Comparison of ENCODE assay signal across 21 cellular contexts in genomic region chr1:12451560-12451900, GRCh38.
DNase-seq lines count a peak whose midpoint lies in the region; ATAC-seq and TF ChIP-seq lines count a peak whose summit lies in the region.
"Had no signal": no experiment of that assay in that cellular context is flagged by ENCODE, and none has a peak within 500 bp of the region (broad histone marks: within the 10 kb centered on the region; RNA-seq: fewer than 3 reads in every experiment).

No MANE protein-coding gene starts in this region.

- no peaks in the 10 kb centered on the region for H3K9me3 Mint-ChIP-seq in activated naive CD4-positive, alpha-beta T cell treated with anti-CD3 and anti-CD28 coated beads, Interleukin-2, amount 50 U/mL, for 24 hours
- H3K9me3 Mint-ChIP-seq in osteocyte (ENCODE audit: unreplicated experiment) = no peaks in the 10 kb centered on the region
- no peaks in the 10 kb centered on the region for H3K9me3 Mint-ChIP-seq in CD14-positive monocyte
- H3K9me3 Mint-ChIP-seq: H9; nephron progenitor cell; stimulated activated effector memory CD8-positive, alpha-beta T cell treated with anti-CD3 and anti-CD28 coated beads, Interleukin-12 subunit alpha, Interleukin-12 subunit beta, amount 100 ng/mL, for 72 hours had no signal

- intact Hi-C loops in CD14-positive monocyte (cut with micrococcal nuclease) = no loop called here

- H3K27ac Mint-ChIP-seq in activated naive CD4-positive, alpha-beta T cell treated with anti-CD3 and anti-CD28 coated beads, Interleukin-2, amount 50 U/mL, for 24 hours = peak overlapping the region; percentile 30
- H3K27ac Mint-ChIP-seq in osteocyte (ENCODE audit: unreplicated experiment) = peak overlapping the region; percentile 66
- H3K27ac Mint-ChIP-seq in CD14-positive monocyte = no peak overlapping the region
- H3K27ac Mint-ChIP-seq: H9 had no signal

- H3K36me3 ChIP-seq in upper lobe of left lung (peaks cover 0 to under 1% (median 0%) of the 10 kb centered on the region in 4 donors), SJCRH30 (0 out of 2 replicates have a peak, but pooled peaks cover 5% of the 10 kb centered on the region)

- peak overlapping the region; percentile 25 for H3K27ac ChIP-seq in cingulate gyrus (ENCODE audit: low read depth, low read length)
- H3K27ac ChIP-seq in upper lobe of left lung = peak overlapping the region; percentile 72 to 86 (median 76)
- H3K27ac ChIP-seq in SJCRH30 = no peak overlapping the region
- H3K27ac ChIP-seq: BLaER1 treated with 17β-estradiol and CSF1 and Interleukin-3, amounts not matched to agents 10 nM and 100 nM had no signal

- H3K4me1 Mint-ChIP-seq in activated naive CD4-positive, alpha-beta T cell treated with anti-CD3 and anti-CD28 coated beads, Interleukin-2, amount 50 U/mL, for 24 hours = peaks cover 96% of the 10 kb centered on the region
- H3K4me1 Mint-ChIP-seq in osteocyte (ENCODE audit: unreplicated experiment) (peaks cover 90% of the 10 kb centered on the region), CD14-positive monocyte (peaks cover 11% of the 10 kb centered on the region)

- no peaks in the 10 kb centered on the region for H3K27me3 ChIP-seq in upper lobe of left lung
- H3K27me3 ChIP-seq in SJCRH30 = no peaks in the 10 kb centered on the region
- H3K27me3 ChIP-seq: BLaER1 treated with 17β-estradiol and CSF1 and Interleukin-3, amounts not matched to agents 10 nM and 100 nM had no signal

- ATAC-seq in upper lobe of left lung (ENCODE audit: low FRiP score in 2 of 2) = no peak
- ATAC-seq: A549; activated naive CD4-positive, alpha-beta T cell treated with anti-CD3 and anti-CD28 coated beads, Interleukin-2, amount 50 U/mL, for 72 hours; esophagus mucosa; stimulated activated effector memory CD8-positive, alpha-beta T cell treated with anti-CD3 and anti-CD28 coated beads, Interleukin-12 subunit alpha, Interleukin-12 subunit beta, amount 100 ng/mL, for 72 hours had no signal

- 70 to 89% methylated on average over 3 of the region's 3 CpGs for WGBS in upper lobe of left lung, 2 donors

- no peaks in the 10 kb centered on the region for H3K9me3 ChIP-seq in upper lobe of left lung
- H3K9me3 ChIP-seq in SJCRH30 (replicated peaks) = no peaks in the 10 kb centered on the region
- H3K9me3 ChIP-seq: A549 had no signal

- H3K4me1 ChIP-seq in upper lobe of left lung = peaks cover 81 to 88% (median 86%) of the 10 kb centered on the region in 4 donors
- peaks cover 39% of the 10 kb centered on the region for H3K4me1 ChIP-seq in SJCRH30

- DNase-seq in activated naive CD4-positive, alpha-beta T cell (lab: John Stamatoyannopoulos, UW) = no peak
- DNase-seq in osteocyte (ENCODE audit: extremely low spot score, unreplicated experiment) (no peak), upper lobe of left lung (no peak), CD14-positive monocyte (ENCODE audit: low spot score) (no peak), SJCRH30 (no peak), pons (ENCODE audit: low spot score) (no peak)
- DNase-seq: activated CD4-positive, alpha-beta T cell treated with anti-CD3 and anti-CD28 coated beads, Interleukin-2, amount 50 U/mL, for 1 hour; DMS 273 treated with DMSO at 0.1 percent for 48 hours; GF-D8; H9; MV-4-11; NCI-H187; nephron progenitor cell; RPMI8226 had no signal

- TF ChIP-seq POLR2A in upper lobe of left lung (IDR thresholded peaks at IDR 0.05) = no peak

- no peaks in the 10 kb centered on the region for H3K27me3 Mint-ChIP-seq in activated naive CD4-positive, alpha-beta T cell treated with anti-CD3 and anti-CD28 coated beads, Interleukin-2, amount 50 U/mL, for 24 hours
- H3K27me3 Mint-ChIP-seq in osteocyte (ENCODE audit: unreplicated experiment) (no peaks in the 10 kb centered on the region), CD14-positive monocyte (ENCODE audit: low read depth in 3 of 3) (peaks cover 0 to 4% (median 0%) of the 10 kb centered on the region in 3 donors)

- peaks cover 7% of the 10 kb centered on the region for H3K36me3 Mint-ChIP-seq in activated naive CD4-positive, alpha-beta T cell treated with anti-CD3 and anti-CD28 coated beads, Interleukin-2, amount 50 U/mL, for 24 hours
- peaks cover 11% of the 10 kb centered on the region for H3K36me3 Mint-ChIP-seq in osteocyte (ENCODE audit: unreplicated experiment)
- peaks cover 46 to 48% of the 10 kb centered on the region in 2 donors for H3K36me3 Mint-ChIP-seq in CD14-positive monocyte

- no peak overlapping the region for H3K4me3 Mint-ChIP-seq in activated naive CD4-positive, alpha-beta T cell treated with anti-CD3 and anti-CD28 coated beads, Interleukin-2, amount 50 U/mL, for 24 hours
- H3K4me3 Mint-ChIP-seq in osteocyte (ENCODE audit: unreplicated experiment) = no peak overlapping the region
- no peak overlapping the region for H3K4me3 Mint-ChIP-seq in CD14-positive monocyte
- H3K4me3 Mint-ChIP-seq: H9; nephron progenitor cell; stimulated activated effector memory CD8-positive, alpha-beta T cell treated with anti-CD3 and anti-CD28 coated beads, Interleukin-12 subunit alpha, Interleukin-12 subunit beta, amount 100 ng/mL, for 72 hours had no signal

- no peak for TF ChIP-seq EP300 in upper lobe of left lung (IDR thresholded peaks at IDR 0.05)

- TF ChIP-seq CTCF in osteocyte (IDR thresholded peaks at IDR 0.05) = no peak
- TF ChIP-seq CTCF in upper lobe of left lung (IDR thresholded peaks at IDR 0.05) = no peak
- TF ChIP-seq CTCF in CD14-positive monocyte (IDR thresholded peaks at IDR 0.05) = no peak

- H3K4me3 ChIP-seq in upper lobe of left lung (no peak overlapping the region), SJCRH30 (no peak overlapping the region)
- H3K4me3 ChIP-seq: A549; BLaER1 treated with 17β-estradiol and CSF1 and Interleukin-3, amounts not matched to agents 10 nM and 100 nM had no signal

Comparison
In these comparisons a context has a peak if more than half of its experiments do, and no peak if none do; other contexts are left out.
1. H3K27ac Mint-ChIP-seq: peak in activated naive CD4-positive, alpha-beta T cell treated with anti-CD3 and anti-CD28 coated beads, Interleukin-2, amount 50 U/mL, for 24 hours (single experiment) and osteocyte (single experiment); none in CD14-positive monocyte (0 of 7).